1 cellular context compared by ENCODE assay signal in the genomic region with DNA sequence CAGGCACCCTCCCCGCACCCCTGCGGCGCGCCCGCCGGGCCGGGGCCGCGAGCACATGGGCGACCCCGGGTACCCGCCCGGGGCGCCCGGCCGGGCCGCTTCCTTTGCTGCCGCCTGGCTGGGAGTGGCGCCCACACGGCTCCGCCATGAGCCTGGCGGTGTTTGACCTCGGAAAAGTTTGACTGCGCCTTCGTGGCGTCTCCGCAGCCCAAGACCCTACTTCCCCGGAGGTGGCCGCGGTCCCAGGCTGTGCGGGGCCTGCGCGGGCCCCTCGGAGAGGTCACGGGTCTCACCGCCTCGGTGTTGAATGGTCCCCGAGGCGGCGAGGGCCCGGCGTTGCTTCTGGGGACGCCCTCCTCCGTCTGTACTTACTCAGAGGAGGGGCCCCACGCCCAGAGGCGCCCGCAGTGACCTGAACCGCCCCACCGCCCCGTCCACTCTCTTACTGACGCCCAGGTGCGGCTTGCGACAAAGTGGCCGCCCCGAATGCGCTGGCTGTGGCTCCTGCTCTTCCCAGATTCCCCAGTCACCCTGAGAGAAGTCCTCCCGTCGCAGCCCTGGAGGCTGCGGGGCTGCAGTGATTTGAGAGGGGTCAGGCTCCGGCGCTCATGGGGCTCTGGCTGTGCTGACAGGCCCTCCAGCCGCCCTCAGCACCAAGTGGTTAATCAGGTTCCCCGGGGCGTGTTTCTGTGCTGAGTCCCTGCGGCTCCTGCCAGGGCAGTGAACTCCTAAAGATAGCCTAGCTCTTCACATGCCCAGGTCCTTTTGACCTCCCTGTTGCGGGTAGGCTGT.
TF ChIP-seq lines count a peak whose summit lies in the region.

No MANE protein-coding gene starts in this region.

TF ChIP-seq in HepG2, 621 proteins besides CTCF, POLR2A, EP300 and RAD21 (continued from another document and continues in another):
- TF ChIP-seq PRDM4 (CRISPR knock-in tag; IDR thresholded peaks at IDR 0.05; ENCODE audit: borderline replicate concordance) = no peak
- peak; percentile 51 for TF ChIP-seq ASH2L (IDR thresholded peaks at IDR 0.05; ENCODE audit: insufficient read length, low read depth, low read length)
- TF ChIP-seq SP4 (CRISPR knock-in tag; IDR thresholded peaks at IDR 0.05) = no peak
- TF ChIP-seq, protein P1, sequence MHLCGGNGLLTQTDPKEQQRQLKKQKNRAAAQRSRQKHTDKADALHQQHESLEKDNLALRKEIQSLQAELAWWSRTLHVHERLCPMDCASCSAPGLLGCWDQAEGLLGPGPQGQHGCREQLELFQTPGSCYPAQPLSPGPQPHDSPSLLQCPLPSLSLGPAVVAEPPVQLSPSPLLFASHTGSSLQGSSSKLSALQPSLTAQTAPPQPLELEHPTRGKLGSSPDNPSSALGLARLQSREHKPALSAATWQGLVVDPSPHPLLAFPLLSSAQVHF (CRISPR knock-in tag; IDR thresholded peaks at IDR 0.05) = no peak
- no peak for TF ChIP-seq SNAI1 (CRISPR knock-in tag; IDR thresholded peaks at IDR 0.05; ENCODE audit: borderline replicate concordance)
- peak; percentile 73 for TF ChIP-seq ZNF263 (CRISPR knock-in tag; IDR thresholded peaks at IDR 0.05)
- TF ChIP-seq DBP (CRISPR knock-in tag; IDR thresholded peaks at IDR 0.05; ENCODE audit: not compliant biosample characterization) = peak; percentile 49
- TF ChIP-seq ZNF776 (CRISPR knock-in tag; IDR thresholded peaks at IDR 0.05) = peak; percentile 60; the same call in 1 of the 2 replicates
- TF ChIP-seq HNF1A (IDR thresholded peaks at IDR 0.05; ENCODE audit: low read depth) = no peak
- TF ChIP-seq HNF1A (CRISPR knock-in tag; IDR thresholded peaks at IDR 0.05; ENCODE audit: borderline replicate concordance) = no peak
- TF ChIP-seq MAZ (IDR thresholded peaks at IDR 0.05; ENCODE audit: borderline replicate concordance, low read depth, low read length) = no peak
- TF ChIP-seq MAZ (CRISPR knock-in tag; IDR thresholded peaks at IDR 0.05; ENCODE audit: low read depth) = peak; percentile 54; the same call in 1 of the 2 replicates
- TF ChIP-seq HDAC2 (CRISPR knock-in tag; IDR thresholded peaks at IDR 0.05) = peak; percentile 41; the same call in 1 of the 2 replicates
- no peak for TF ChIP-seq RARG (CRISPR knock-in tag; IDR thresholded peaks at IDR 0.05; ENCODE audit: low read depth)
- 0 out of 2 replicates have a peak, but pooled peaks have one; percentile 28 for TF ChIP-seq HNRNPL (IDR thresholded peaks at IDR 0.05; ENCODE audit: low read depth, low read length)
- TF ChIP-seq, protein P2, sequence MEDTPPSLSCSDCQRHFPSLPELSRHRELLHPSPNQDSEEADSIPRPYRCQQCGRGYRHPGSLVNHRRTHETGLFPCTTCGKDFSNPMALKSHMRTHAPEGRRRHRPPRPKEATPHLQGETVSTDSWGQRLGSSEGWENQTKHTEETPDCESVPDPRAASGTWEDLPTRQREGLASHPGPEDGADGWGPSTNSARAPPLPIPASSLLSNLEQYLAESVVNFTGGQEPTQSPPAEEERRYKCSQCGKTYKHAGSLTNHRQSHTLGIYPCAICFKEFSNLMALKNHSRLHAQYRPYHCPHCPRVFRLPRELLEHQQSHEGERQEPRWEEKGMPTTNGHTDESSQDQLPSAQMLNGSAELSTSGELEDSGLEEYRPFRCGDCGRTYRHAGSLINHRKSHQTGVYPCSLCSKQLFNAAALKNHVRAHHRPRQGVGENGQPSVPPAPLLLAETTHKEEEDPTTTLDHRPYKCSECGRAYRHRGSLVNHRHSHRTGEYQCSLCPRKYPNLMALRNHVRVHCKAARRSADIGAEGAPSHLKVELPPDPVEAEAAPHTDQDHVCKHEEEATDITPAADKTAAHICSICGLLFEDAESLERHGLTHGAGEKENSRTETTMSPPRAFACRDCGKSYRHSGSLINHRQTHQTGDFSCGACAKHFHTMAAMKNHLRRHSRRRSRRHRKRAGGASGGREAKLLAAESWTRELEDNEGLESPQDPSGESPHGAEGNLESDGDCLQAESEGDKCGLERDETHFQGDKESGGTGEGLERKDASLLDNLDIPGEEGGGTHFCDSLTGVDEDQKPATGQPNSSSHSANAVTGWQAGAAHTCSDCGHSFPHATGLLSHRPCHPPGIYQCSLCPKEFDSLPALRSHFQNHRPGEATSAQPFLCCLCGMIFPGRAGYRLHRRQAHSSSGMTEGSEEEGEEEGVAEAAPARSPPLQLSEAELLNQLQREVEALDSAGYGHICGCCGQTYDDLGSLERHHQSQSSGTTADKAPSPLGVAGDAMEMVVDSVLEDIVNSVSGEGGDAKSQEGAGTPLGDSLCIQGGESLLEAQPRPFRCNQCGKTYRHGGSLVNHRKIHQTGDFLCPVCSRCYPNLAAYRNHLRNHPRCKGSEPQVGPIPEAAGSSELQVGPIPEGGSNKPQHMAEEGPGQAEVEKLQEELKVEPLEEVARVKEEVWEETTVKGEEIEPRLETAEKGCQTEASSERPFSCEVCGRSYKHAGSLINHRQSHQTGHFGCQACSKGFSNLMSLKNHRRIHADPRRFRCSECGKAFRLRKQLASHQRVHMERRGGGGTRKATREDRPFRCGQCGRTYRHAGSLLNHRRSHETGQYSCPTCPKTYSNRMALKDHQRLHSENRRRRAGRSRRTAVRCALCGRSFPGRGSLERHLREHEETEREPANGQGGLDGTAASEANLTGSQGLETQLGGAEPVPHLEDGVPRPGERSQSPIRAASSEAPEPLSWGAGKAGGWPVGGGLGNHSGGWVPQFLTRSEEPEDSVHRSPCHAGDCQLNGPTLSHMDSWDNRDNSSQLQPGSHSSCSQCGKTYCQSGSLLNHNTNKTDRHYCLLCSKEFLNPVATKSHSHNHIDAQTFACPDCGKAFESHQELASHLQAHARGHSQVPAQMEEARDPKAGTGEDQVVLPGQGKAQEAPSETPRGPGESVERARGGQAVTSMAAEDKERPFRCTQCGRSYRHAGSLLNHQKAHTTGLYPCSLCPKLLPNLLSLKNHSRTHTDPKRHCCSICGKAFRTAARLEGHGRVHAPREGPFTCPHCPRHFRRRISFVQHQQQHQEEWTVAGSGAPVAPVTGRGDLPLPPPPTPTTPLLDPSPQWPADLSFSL (CRISPR knock-in tag; IDR thresholded peaks at IDR 0.05) = no peak
- TF ChIP-seq ZNF737 (CRISPR knock-in tag; IDR thresholded peaks at IDR 0.05; ENCODE audit: borderline replicate concordance) = no peak
- TF ChIP-seq ZNF597 (CRISPR knock-in tag; IDR thresholded peaks at IDR 0.05) = no peak
- TF ChIP-seq HNRNPLL (IDR thresholded peaks at IDR 0.05; ENCODE audit: low read depth, low read length, poor library complexity, severe bottlenecking) = peak; percentile 65
- TF ChIP-seq ZNF709 (CRISPR knock-in tag; IDR thresholded peaks at IDR 0.05) = 0 out of 2 replicates have a peak, but pooled peaks have one; percentile 21
- TF ChIP-seq ZBTB46 (CRISPR knock-in tag; IDR thresholded peaks at IDR 0.05; ENCODE audit: borderline replicate concordance) = no peak
- TF ChIP-seq CEBPZ (IDR thresholded peaks at IDR 0.05; ENCODE audit: low read length) = no peak
- TF ChIP-seq SOX13 (IDR thresholded peaks at IDR 0.05) = no peak
- no peak for TF ChIP-seq SOX13 (CRISPR knock-in tag; conservative IDR thresholded peaks at IDR 0.05 in 1 of 2, IDR thresholded peaks at IDR 0.05 in 1 of 2)
- TF ChIP-seq ONECUT2 (CRISPR knock-in tag; IDR thresholded peaks at IDR 0.05) = no peak
- no peak for TF ChIP-seq SMARCC2 (IDR thresholded peaks at IDR 0.05)
- TF ChIP-seq PHB2 (IDR thresholded peaks at IDR 0.05; ENCODE audit: partially characterized antibody) = no peak
- TF ChIP-seq ZNF891 (CRISPR knock-in tag; IDR thresholded peaks at IDR 0.05) = no peak
- no peak for TF ChIP-seq NPAS2 (CRISPR knock-in tag; IDR thresholded peaks at IDR 0.05; ENCODE audit: borderline replicate concordance)
- TF ChIP-seq, protein P3, sequence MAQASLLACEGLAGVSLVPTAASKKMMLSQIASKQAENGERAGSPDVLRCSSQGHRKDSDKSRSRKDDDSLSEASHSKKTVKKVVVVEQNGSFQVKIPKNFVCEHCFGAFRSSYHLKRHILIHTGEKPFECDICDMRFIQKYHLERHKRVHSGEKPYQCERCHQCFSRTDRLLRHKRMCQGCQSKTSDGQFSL (CRISPR knock-in tag; IDR thresholded peaks at IDR 0.05) = no peak
